2 cellular contexts compared by ENCODE assay signal in genomic region chr2:38427053-38427452, GRCh38.
TF ChIP-seq lines count a peak whose summit lies in the region.

No MANE protein-coding gene starts in this region.

TF ChIP-seq in HepG2, 621 proteins besides CTCF, POLR2A, EP300 and RAD21:
- TF ChIP-seq GFI1 (CRISPR knock-in tag; IDR thresholded peaks at IDR 0.05; ENCODE audit: borderline replicate concordance) (no peak), MAFK (conservative IDR thresholded peaks at IDR 0.05 in 1 of 2, IDR thresholded peaks at IDR 0.05 in 1 of 2; ENCODE audit: low read length in 2 of 2) (peak; percentile 86), MAFF (IDR thresholded peaks at IDR 0.05; ENCODE audit: low read depth, low read length) (peak; percentile 80), IRF2 (CRISPR knock-in tag; IDR thresholded peaks at IDR 0.05) (no peak)
TF ChIP-seq in HepG2: peak in this region for 2.

TF ChIP-seq in K562, 482 proteins besides CTCF, POLR2A, EP300 and RAD21:
- TF ChIP-seq MAFF (IDR thresholded peaks at IDR 0.05; ENCODE audit: low read length) (peak; percentile 44), GABPB1 (CRISPR knock-in tag; IDR thresholded peaks at IDR 0.05) (no peak), MAFG (tag; conservative IDR thresholded peaks at IDR 0.05) (peak; percentile 47), C11orf30 (IDR thresholded peaks at IDR 0.05; ENCODE audit: low read depth) (peak; percentile 49), MCM2 (IDR thresholded peaks at IDR 0.05; ENCODE audit: low read depth) (no peak), ZNF316 (IDR thresholded peaks at IDR 0.05) (peak; percentile 83), ZNF277 (CRISPR knock-in tag; IDR thresholded peaks at IDR 0.05; ENCODE audit: borderline replicate concordance) (no peak), MAX (CRISPR knock-in tag; IDR thresholded peaks at IDR 0.05) (no peak), ZNF133 (CRISPR knock-in tag; IDR thresholded peaks at IDR 0.05) (no peak), TRIM28 (IDR thresholded peaks at IDR 0.05) (no peak)
TF ChIP-seq in K562: peak in this region for 4.
